Comparison of ENCODE assay signal across 8 cellular contexts in the genomic region with DNA sequence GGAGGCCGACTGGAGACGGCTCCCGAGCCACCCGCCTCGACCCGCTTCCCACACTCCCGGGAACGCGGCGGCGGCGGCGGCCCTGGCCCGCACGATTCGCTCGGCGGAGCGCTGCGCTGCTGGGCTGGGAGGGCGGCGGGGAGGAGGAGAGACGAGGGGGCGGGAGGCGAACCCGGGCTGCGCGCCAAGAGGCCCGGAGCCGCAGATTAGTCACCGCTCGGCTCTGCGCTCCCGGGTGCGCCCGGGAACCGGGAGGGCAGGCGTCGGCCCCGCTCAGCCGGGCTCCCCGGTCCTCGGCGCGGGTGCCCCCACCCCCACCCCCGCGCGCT. TPM values are rescaled to one million over a fixed set of nuclear protein-coding genes. Genes with fewer than 3 reads are reported as not detected.
DNase-seq lines count a peak whose midpoint lies in the region; ATAC-seq and TF ChIP-seq lines count a peak whose summit lies in the region.

No MANE protein-coding gene starts in this region.

- peak overlapping the region; percentile 50 for H3K4me3 ChIP-seq in Jurkat, Clone E6-1 (ENCODE audit: low read length)
- H3K4me3 ChIP-seq in brain microvascular endothelial cell (ENCODE audit: low read depth, low read length) (peak overlapping the region; percentile 47), iPS-18c (ENCODE audit: insufficient read depth, low read depth, low read length) (peak overlapping the region; percentile 55), skeletal muscle satellite cell (ENCODE audit: low read length) (peak overlapping the region; percentile 74)

- H3K4me1 ChIP-seq in skeletal muscle satellite cell (ENCODE audit: control insufficient read depth, insufficient read depth, low read length) = peaks cover 32% of the 10 kb centered on the region

- peak overlapping the region; percentile 83 for H3K27ac ChIP-seq in brain microvascular endothelial cell

- H3K9me3 ChIP-seq in iPS-18c (ENCODE audit: control insufficient read depth, insufficient read depth, low read length) (peaks cover 12% of the 10 kb centered on the region), skeletal muscle satellite cell (replicated peaks; ENCODE audit: low read length) (no peaks in the 10 kb centered on the region)

- H3K27me3 ChIP-seq in brain microvascular endothelial cell (replicated peaks) = no peaks in the 10 kb centered on the region
- H3K27me3 ChIP-seq in skeletal muscle satellite cell (ENCODE audit: control insufficient read depth, insufficient read depth, low read length) = peaks cover 17% of the 10 kb centered on the region

- peak overlapping the region; percentile 90 for H3K4me2 ChIP-seq in skeletal muscle satellite cell (ENCODE audit: low read length)

- no peak for ATAC-seq in GM19351 (IDR thresholded peaks at IDR 0.05; ENCODE audit: unreplicated experiment)

- H3K36me3 ChIP-seq in brain microvascular endothelial cell (replicated peaks) = no peaks in the 10 kb centered on the region
- no peaks in the 10 kb centered on the region for H3K36me3 ChIP-seq in skeletal muscle satellite cell (ENCODE audit: insufficient read depth, low read length)

- no peak for TF ChIP-seq CTCF in brain microvascular endothelial cell (IDR thresholded peaks at IDR 0.05; ENCODE audit: low read depth, low read length, missing control alignments)

- in situ Hi-C loops in brain microvascular endothelial cell (cut with HindIII; ENCODE audit: low pct_ligation_motif_present, low sequenced_read_pairs) = no loop called here

- peak overlapping the region; percentile 79 for H3K9ac ChIP-seq in skeletal muscle satellite cell (ENCODE audit: low read depth, low read length)

- DNase-seq in COR-L47 (lab: John Stamatoyannopoulos, UW) = peak; percentile 53
- no peak for DNase-seq in Jurkat, Clone E6-1 (ENCODE audit: low read depth, low spot score)
- peak; percentile 55 for DNase-seq in T-helper 9 cell
- peak; percentile 51 for DNase-seq in brain microvascular endothelial cell
- no peak for DNase-seq in cortex of kidney (lab: John Stamatoyannopoulos, UW)

RNA-seq across cellular contexts. Expression of gene BCOR, which starts 11.2 kb away (rescaled TPM):
- polyA plus RNA-seq in Jurkat, Clone E6-1 (2012; ENCODE audit: insufficient read depth, insufficient read length) = 30.6 TPM
- 5.6 and 7.0 TPM in 2 replicates for total RNA-seq in skeletal muscle satellite cell (2012; rRNA removed)

Comparison
In these comparisons a context has a peak if more than half of its experiments do, and no peak if none do; other contexts are left out.
1. DNase-seq: peak in COR-L47 (single experiment), T-helper 9 cell (single experiment) and brain microvascular endothelial cell (single experiment); none in Jurkat, Clone E6-1 (single experiment) and cortex of kidney (single experiment).
2. Peak in every context shown above with its lines, with median percentiles within 50 percentile points of each other: H3K4me3 ChIP-seq.